8 cellular contexts compared by ENCODE assay signal in genomic region chr13:99151516-99151915, GRCh38. TPM values are rescaled to one million over a fixed set of nuclear protein-coding genes. Genes with fewer than 3 reads are reported as not detected.
DNase-seq lines count a peak whose midpoint lies in the region; ATAC-seq lines count a peak whose summit lies in the region.

No MANE protein-coding gene starts in this region.

- POLR2A ChIA-PET in activated naive CD8-positive, alpha-beta T cell treated with anti-CD3 and anti-CD28 coated beads, Interleukin-2, amount 10 ng/mL, durations not matched to agents 7 days and 5 days (lab: Charles Lee): no interaction called here

- peaks cover 1% of the 10 kb centered on the region for H3K9me3 Mint-ChIP-seq in activated naive CD8-positive, alpha-beta T cell treated with anti-CD3 and anti-CD28 coated beads, Interleukin-2, amount 10 ng/mL, durations not matched to agents 7 days and 5 days
- peaks cover 5 to 7% of the 10 kb centered on the region in 2 donors for H3K9me3 Mint-ChIP-seq in stimulated activated naive CD8-positive, alpha-beta T cell treated with anti-CD3 and anti-CD28 coated beads, Interleukin-15, amount 100 ng/mL, for 72 hours

- H3K4me1 ChIP-seq in effector memory CD4-positive, alpha-beta T cell (ENCODE audit: control insufficient read depth, insufficient read depth, low read length, poor library complexity, severe bottlenecking): no peaks in the 10 kb centered on the region

- H3K9me3 ChIP-seq in effector memory CD4-positive, alpha-beta T cell (ENCODE audit: control insufficient read depth, low read length): no peaks in the 10 kb centered on the region

- no peak overlapping the region for H3K4me3 Mint-ChIP-seq in activated naive CD8-positive, alpha-beta T cell treated with anti-CD3 and anti-CD28 coated beads, Interleukin-2, amount 10 ng/mL, durations not matched to agents 7 days and 5 days
- no peak overlapping the region for H3K4me3 Mint-ChIP-seq in stimulated activated naive CD8-positive, alpha-beta T cell treated with anti-CD3 and anti-CD28 coated beads, Interleukin-15, amount 100 ng/mL, for 72 hours

- peaks cover 3% of the 10 kb centered on the region for H3K4me1 Mint-ChIP-seq in activated naive CD8-positive, alpha-beta T cell treated with anti-CD3 and anti-CD28 coated beads, Interleukin-2, amount 10 ng/mL, durations not matched to agents 7 days and 5 days
- peaks cover 19% of the 10 kb centered on the region for H3K4me1 Mint-ChIP-seq in stimulated activated naive CD8-positive, alpha-beta T cell treated with anti-CD3 and anti-CD28 coated beads, Interleukin-15, amount 100 ng/mL, for 72 hours

- H3K27me3 ChIP-seq in effector memory CD4-positive, alpha-beta T cell (replicated peaks; ENCODE audit: control insufficient read depth, insufficient read depth, low read length, poor library complexity, severe bottlenecking): no peaks in the 10 kb centered on the region

- H3K4me3 ChIP-seq in effector memory CD4-positive, alpha-beta T cell (ENCODE audit: insufficient read depth, low read depth, low read length, poor library complexity, severe bottlenecking): no peak overlapping the region

- no peaks in the 10 kb centered on the region for H3K36me3 ChIP-seq in effector memory CD4-positive, alpha-beta T cell (ENCODE audit: control insufficient read depth, insufficient read depth, low read length)

- peak; percentile 41 for DNase-seq in stimulated activated CD4-positive, alpha-beta T cell treated with anti-CD3 and anti-CD28 coated beads, Interleukin-15, amount 100 ng/mL, for 24 hours
- no peak for DNase-seq in stimulated activated CD4-positive, alpha-beta T cell treated with anti-CD3 and anti-CD28 coated beads, Interleukin-4, amount 100 ng/mL, for 1 hour
- no peak for DNase-seq in activated naive CD8-positive, alpha-beta T cell treated with anti-CD3 and anti-CD28 coated beads, Interleukin-2, amount 10 ng/mL, durations not matched to agents 7 days and 5 days
- peak; percentile 25 to 45 for DNase-seq in stimulated activated naive CD8-positive, alpha-beta T cell treated with anti-CD3 and anti-CD28 coated beads, Interleukin-15, amount 100 ng/mL, for 72 hours
- no peak for DNase-seq in occipital lobe (lab: John Stamatoyannopoulos, UW)
- no peak for DNase-seq in effector memory CD4-positive, alpha-beta T cell
- DNase-seq in activated CD4-positive, CD25-positive, alpha-beta regulatory T cell treated with anti-CD3 and anti-CD28 coated beads, Interleukin-2, amount 50 U/mL, for 72 hours: no peak

- H3K27me3 Mint-ChIP-seq in activated naive CD8-positive, alpha-beta T cell treated with anti-CD3 and anti-CD28 coated beads, Interleukin-2, amount 10 ng/mL, durations not matched to agents 7 days and 5 days: peaks cover 2% of the 10 kb centered on the region
- H3K27me3 Mint-ChIP-seq in stimulated activated naive CD8-positive, alpha-beta T cell treated with anti-CD3 and anti-CD28 coated beads, Interleukin-15, amount 100 ng/mL, for 72 hours: no peaks in the 10 kb centered on the region

- H3K36me3 Mint-ChIP-seq in activated naive CD8-positive, alpha-beta T cell treated with anti-CD3 and anti-CD28 coated beads, Interleukin-2, amount 10 ng/mL, durations not matched to agents 7 days and 5 days: peaks cover 3% of the 10 kb centered on the region

- H3K27ac Mint-ChIP-seq in activated naive CD8-positive, alpha-beta T cell treated with anti-CD3 and anti-CD28 coated beads, Interleukin-2, amount 10 ng/mL, durations not matched to agents 7 days and 5 days: no peak overlapping the region
- no peak overlapping the region for H3K27ac Mint-ChIP-seq in stimulated activated naive CD8-positive, alpha-beta T cell treated with anti-CD3 and anti-CD28 coated beads, Interleukin-15, amount 100 ng/mL, for 72 hours

- peak; percentile 82 for ATAC-seq in HG03159 (IDR thresholded peaks at IDR 0.05; ENCODE audit: unreplicated experiment)
- peak; percentile 50 for ATAC-seq in activated naive CD8-positive, alpha-beta T cell treated with anti-CD3 and anti-CD28 coated beads, Interleukin-2, amount 10 ng/mL, durations not matched to agents 7 days and 5 days (ENCODE audit: low read depth)
- ATAC-seq in stimulated activated naive CD8-positive, alpha-beta T cell treated with anti-CD3 and anti-CD28 coated beads, Interleukin-15, amount 100 ng/mL, for 72 hours: peak; percentile 96

- H3K27ac ChIP-seq in effector memory CD4-positive, alpha-beta T cell (ENCODE audit: insufficient read depth, low read length, poor library complexity, severe bottlenecking): no peak overlapping the region

RNA-seq across cellular contexts. Expression of gene UBAC2, which starts 49.1 kb away (rescaled TPM):
- total RNA-seq in activated naive CD8-positive, alpha-beta T cell treated with anti-CD3 and anti-CD28 coated beads, Interleukin-2, amount 10 ng/mL, durations not matched to agents 7 days and 5 days: 10 to 100 TPM; 79.1 to 80.8 TPM
- 36.2 TPM for total RNA-seq in occipital lobe

Comparison
In these comparisons a context has a peak if more than half of its experiments do, and no peak if none do; other contexts are left out.
1. DNase-seq: peak in stimulated activated CD4-positive, alpha-beta T cell treated with anti-CD3 and anti-CD28 coated beads, Interleukin-15, amount 100 ng/mL, for 24 hours (single experiment) and stimulated activated naive CD8-positive, alpha-beta T cell treated with anti-CD3 and anti-CD28 coated beads, Interleukin-15, amount 100 ng/mL, for 72 hours (2 of 2); none in stimulated activated CD4-positive, alpha-beta T cell treated with anti-CD3 and anti-CD28 coated beads, Interleukin-4, amount 100 ng/mL, for 1 hour (single experiment), activated naive CD8-positive, alpha-beta T cell treated with anti-CD3 and anti-CD28 coated beads, Interleukin-2, amount 10 ng/mL, durations not matched to agents 7 days and 5 days (single experiment), occipital lobe (single experiment), effector memory CD4-positive, alpha-beta T cell (0 of 3) and activated CD4-positive, CD25-positive, alpha-beta regulatory T cell treated with anti-CD3 and anti-CD28 coated beads, Interleukin-2, amount 50 U/mL, for 72 hours (single experiment).
2. Peak in every context shown above with its lines, with median percentiles within 50 percentile points of each other: ATAC-seq.